ENCODE assay signal across 23 cellular contexts in the genomic region with DNA sequence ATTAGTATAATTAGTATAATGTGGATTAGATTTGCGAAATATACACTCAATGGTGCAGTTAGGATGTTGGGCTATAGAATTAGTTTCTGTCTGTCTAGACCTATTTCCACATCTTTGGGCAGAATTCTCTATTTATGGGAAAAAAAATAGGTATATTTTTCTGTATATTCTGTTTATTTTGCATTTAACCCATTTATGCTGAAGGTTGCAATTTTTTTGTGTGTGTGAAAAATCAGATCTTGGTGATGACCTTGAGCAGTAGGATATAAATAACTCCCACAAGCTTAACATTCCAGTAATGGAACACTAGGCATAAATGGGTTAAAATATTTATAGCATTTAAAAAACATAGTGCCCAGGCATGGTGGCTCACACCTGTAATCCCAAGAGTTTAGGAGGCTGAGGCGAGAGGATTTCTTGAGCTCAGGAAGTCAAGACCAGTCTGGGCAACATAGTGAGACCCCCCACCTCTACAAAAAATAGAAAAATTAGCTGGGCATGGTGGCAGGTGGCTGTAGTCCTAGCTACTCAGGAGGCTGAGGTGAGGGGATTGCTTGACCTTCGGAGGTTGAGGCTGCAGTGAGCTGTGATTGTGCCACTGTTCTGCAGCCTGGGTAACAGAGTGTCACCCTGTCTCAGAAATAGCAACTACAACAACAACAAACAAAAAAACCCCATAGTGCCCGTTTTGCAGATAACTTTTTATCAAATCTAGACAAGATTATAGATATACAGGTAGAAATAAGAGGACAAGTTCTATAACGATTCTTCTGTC.
"Had no signal": no experiment of that assay in that cellular context is flagged by ENCODE, and none has a peak within 500 bp of the region (broad histone marks: within the 10 kb centered on the region; RNA-seq: fewer than 3 reads in every experiment).

No MANE protein-coding gene starts in this region.

- ATAC-seq: PC-3, T-cell had no signal

- DNase-seq: Karpas-422, KG1, MG63, NCI-H1092, NCI-H1105 treated with DMSO at 0.1 percent for 48 hours, NCI-H1417 treated with DMSO at 0.1 percent for 48 hours, NCI-H146, NCI-H1694 treated with DMSO at 0.1 percent for 48 hours, NCI-H1930, NCI-H2081, NCI-H2107, NCI-H226, NCI-H446, NCI-H510A, NCI-H524 treated with DMSO at 0.1 percent for 48 hours, NCI-H69, NCI-H774, PC-3, Peyer's patch, SHP77, SK-N-SH, SW 1271, T-cell had no signal

- H3K27me3 ChIP-seq: MG63, Peyer's patch had no signal

- H3K9me2 ChIP-seq: SK-N-SH had no signal

- H3K9ac ChIP-seq: SK-N-SH had no signal

- H3K4me1 ChIP-seq: Peyer's patch had no signal

- H3K36me3 ChIP-seq: MG63 had no signal

- H3K4me2 ChIP-seq: SK-N-SH had no signal

- H3K9me3 ChIP-seq: MG63 had no signal

- H3K4me3 ChIP-seq: MG63, Peyer's patch had no signal

- H3K27ac ChIP-seq: Peyer's patch had no signal
